In the genomic region with DNA sequence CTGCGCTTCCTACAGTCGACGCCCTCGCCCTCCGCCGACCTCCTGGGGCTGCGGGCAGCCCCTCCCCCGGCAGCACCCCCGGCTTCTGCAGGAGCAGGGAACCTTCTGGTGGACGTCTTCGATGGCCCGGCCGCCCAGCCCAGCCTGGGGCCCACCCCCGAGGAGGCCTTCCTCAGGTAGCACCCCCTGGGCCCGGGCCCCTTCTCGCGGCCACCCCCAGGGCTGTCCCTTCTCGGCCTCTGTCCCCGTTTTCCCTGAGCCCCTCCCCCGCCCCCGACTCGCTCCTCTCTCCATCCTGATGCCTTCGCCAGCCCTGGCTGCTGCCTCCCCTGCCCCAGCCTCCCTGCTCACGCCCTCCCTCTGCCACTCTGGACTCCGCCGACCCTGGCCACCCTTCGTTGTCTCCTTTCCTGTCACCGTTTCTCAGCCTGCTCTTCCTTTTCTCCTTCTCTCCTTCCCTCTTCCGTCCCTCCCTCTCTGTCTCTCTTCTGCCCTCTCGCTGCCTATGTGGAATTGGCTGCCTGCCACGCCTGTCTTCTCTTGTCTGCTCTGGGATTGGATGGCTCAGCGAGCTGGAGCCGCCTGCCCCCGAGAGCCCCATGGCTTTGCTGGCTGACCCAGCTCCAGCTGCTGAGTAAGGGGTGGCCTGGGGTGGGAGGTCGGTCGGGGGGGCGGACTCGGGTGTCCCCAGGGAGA, we compare ENCODE assay signal across 7 cellular contexts. TPM values are rescaled to one million over a fixed set of nuclear protein-coding genes. Genes with fewer than 3 reads are reported as not detected.
DNase-seq lines count a peak whose midpoint lies in the region; ATAC-seq and TF ChIP-seq lines count a peak whose summit lies in the region.

No MANE protein-coding gene starts in this region.

- intact Hi-C loops in adrenal gland (cut with DNase I), result loop anchor here in 1 of 2 donors (10.0 kb wide), 1 partner anchor 47 kb away; no protein-coding TSS in a partner anchor
- intact Hi-C loops in left ventricle myocardium superior (cut with micrococcal nuclease), result no loop called here

- peaks cover 12 to 16% of the 10 kb centered on the region in 2 donors for H3K4me1 ChIP-seq in adrenal gland (replicated peaks in 1 of 2)

- DNase-seq in NCI-H1092 (lab: John Stamatoyannopoulos, UW) (peak; percentile 81), adrenal gland (peak; percentile 93 to 98 (median 97)), left ventricle myocardium superior (peak; percentile 97), putamen (ENCODE audit: low spot score) (peak; percentile 93)

- H3K27ac ChIP-seq in adrenal gland, result peak overlapping the region; percentile 76 to 97 (median 92)

- H3K9me3 ChIP-seq in adrenal gland (replicated peaks in 1 of 3), result no peaks in the 10 kb centered on the region

- peak overlapping the region in 3 of 4 donors; percentile 25 to 67 (median 34) for H3K4me3 ChIP-seq in adrenal gland

- ATAC-seq in left ventricle myocardium superior (peak; percentile 91), GM21367 (IDR thresholded peaks at IDR 0.05; ENCODE audit: unreplicated experiment) (no peak), HG03520 (IDR thresholded peaks at IDR 0.05; ENCODE audit: unreplicated experiment) (no peak), GM21619 (IDR thresholded peaks at IDR 0.05; ENCODE audit: unreplicated experiment) (no peak)

- WGBS in adrenal gland, 4 donors, result 14 to 36% (median 30%) methylated on average over 25 to 37 of the region's 38 CpGs

- H3K36me3 ChIP-seq in adrenal gland (replicated peaks in 1 of 2), result peaks cover 0 to 65% of the 10 kb centered on the region in 2 donors

- TF ChIP-seq POLR2A in adrenal gland (IDR thresholded peaks at IDR 0.05), result peak in 1 of 2 donors; percentile 75

- TF ChIP-seq CTCF in adrenal gland (IDR thresholded peaks at IDR 0.05), result peak; percentile 19 to 67 (median 40)

- H3K27me3 ChIP-seq in adrenal gland, result no peaks in the 10 kb centered on the region

RNA-seq across cellular contexts. Expression of gene FUZ, which starts 11.0 kb away (rescaled TPM):
- total RNA-seq in adrenal gland (10 to 100 TPM; 22.0 to 72.5 (median 45.7) TPM), left ventricle myocardium superior (19.1 TPM)
- polyA plus RNA-seq in adrenal gland, result 10 to 100 TPM in 2 of 3 donors, 1 to 10 TPM in 1; 7.6 to 62.0 (median 47.7) TPM

RNA-seq across cellular contexts. Expression of gene MED25, which starts 16.0 kb away (rescaled TPM):
- total RNA-seq in adrenal gland (100 to 1,000 TPM in 5 of 8 donors, 10 to 100 TPM in 3; 78.3 to 211 (median 107) TPM), left ventricle myocardium superior (68.5 TPM)
- 100 to 1,000 TPM in 2 of 3 donors, 10 to 100 TPM in 1; 71.2 to 457 (median 299) TPM for polyA plus RNA-seq in adrenal gland

RNA-seq across cellular contexts. Expression of gene AP2A1, which starts 35.3 kb away (rescaled TPM):
- total RNA-seq in adrenal gland, result 100 to 1,000 TPM; 199 to 455 (median 265) TPM
- polyA plus RNA-seq in adrenal gland, result 100 to 1,000 TPM in 1 of 3 donors, 10 to 100 TPM in 2; 71.5 to 131 (median 90.3) TPM
- 73.1 TPM for total RNA-seq in left ventricle myocardium superior

RNA-seq across cellular contexts. Expression of gene TSKS, which starts 39.0 kb away (rescaled TPM):
- total RNA-seq in adrenal gland (under 1 TPM in 4 of 8 donors, not detected in 4; 0.14 to 0.47 (median 0.35) TPM), left ventricle myocardium superior (0.72 TPM)
- 1 to 10 TPM in 1 of 3 donors, under 1 TPM in 1, not detected in 1; 0.94 to 1.7 TPM for polyA plus RNA-seq in adrenal gland

RNA-seq across cellular contexts. Expression of gene PTOV1, which starts 48.8 kb away (rescaled TPM):
- total RNA-seq in adrenal gland (100 to 1,000 TPM; 163 to 568 (median 275) TPM), left ventricle myocardium superior (127 TPM)
- 100 to 1,000 TPM in 2 of 3 donors, 10 to 100 TPM in 1; 78.7 to 620 (median 409) TPM for polyA plus RNA-seq in adrenal gland
